In the genomic region with DNA sequence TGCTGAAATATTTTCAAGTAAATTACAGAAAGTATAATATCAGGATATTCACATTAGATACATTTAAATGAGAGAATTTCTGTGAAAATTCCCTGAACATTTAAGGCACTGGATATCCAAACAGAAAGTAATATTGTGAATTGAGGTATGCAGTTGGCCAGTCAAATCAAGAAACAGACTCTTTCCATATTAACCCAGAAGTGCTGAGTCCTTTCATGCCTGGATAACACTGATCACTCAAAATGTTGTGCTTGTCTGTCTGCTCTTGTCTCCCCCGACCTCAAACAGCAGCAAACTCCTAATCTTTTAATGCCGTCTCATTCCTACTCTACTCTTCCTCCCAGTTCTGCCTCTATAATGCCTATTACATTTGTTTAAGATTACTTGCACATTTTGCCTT, we compare ENCODE assay signal across 30 cellular contexts. TPM values are rescaled to one million over a fixed set of nuclear protein-coding genes. Genes with fewer than 3 reads are reported as not detected.
A peak's percentile ranks its signal among the peaks of the same experiment; 100 is the strongest.
DNase-seq lines count a peak whose midpoint lies in the region; ATAC-seq, FAIRE-seq and TF ChIP-seq lines count a peak whose summit lies in the region.
"Had no signal": no experiment of that assay in that cellular context is flagged by ENCODE, and none has a peak within 500 bp of the region (broad histone marks: within the 10 kb centered on the region; RNA-seq: fewer than 3 reads in every experiment).

No MANE protein-coding gene starts in this region.

- peaks cover 0 to 1% (median 0%) of the 10 kb centered on the region in 3 donors for H3K9me3 Mint-ChIP-seq in IgD-negative memory B cell
- H3K9me3 Mint-ChIP-seq: activated CD4-positive, alpha-beta T cell treated with anti-CD3 and anti-CD28 coated beads, Interleukin-2, amount 10 ng/mL, durations not matched to agents 7 days and 5 days; activated naive CD8-positive, alpha-beta T cell treated with anti-CD3 and anti-CD28 coated beads for 36 hours; activated T-helper 17 cell treated with anti-CD3 and anti-CD28 coated beads, Interleukin-2, amount 50 U/mL, for 72 hours; effector memory CD8-positive, alpha-beta T cell; nephron had no signal

- DNase-seq in GM06990 (ENCODE audit: extremely low read depth, insufficient read length) = peak; percentile 17
- DNase-seq in kidney = no peak
- DNase-seq in gastrocnemius medialis = no peak
- no peak for DNase-seq in AG08395 (ENCODE audit: low spot score)
- DNase-seq: activated CD4-positive, alpha-beta T cell treated with anti-CD3 and anti-CD28 coated beads, Interleukin-2, amount 10 ng/mL, durations not matched to agents 7 days and 5 days; activated naive CD8-positive, alpha-beta T cell treated with anti-CD3 and anti-CD28 coated beads for 36 hours; Calu3; effector memory CD8-positive, alpha-beta T cell; EL; HCEC 1CT; NCI-H1048; NCI-H1930; NCI-H345; NK-92 treated with Interleukin-12 subunit alpha and Interleukin-12 subunit beta, amount 100 ng/mL, for 24 hours; Peyer's patch; right lobe of liver; T-helper 2 cell; uterus had no signal

- TF ChIP-seq POLR2A in gastrocnemius medialis (IDR thresholded peaks at IDR 0.05) = no peak

- H3K4me1 Mint-ChIP-seq in IgD-negative memory B cell = peaks cover 54 to 60% (median 57%) of the 10 kb centered on the region in 3 donors
- H3K4me1 Mint-ChIP-seq: activated CD4-positive, alpha-beta T cell treated with anti-CD3 and anti-CD28 coated beads, Interleukin-2, amount 10 ng/mL, durations not matched to agents 7 days and 5 days; activated naive CD8-positive, alpha-beta T cell treated with anti-CD3 and anti-CD28 coated beads for 36 hours; activated T-helper 17 cell treated with anti-CD3 and anti-CD28 coated beads, Interleukin-2, amount 50 U/mL, for 72 hours had no signal

- peaks cover 14 to 22% of the 10 kb centered on the region in 2 donors for H3K4me1 ChIP-seq in kidney (ENCODE audit: control insufficient read depth in 1 of 2, insufficient read depth in 1 of 2, low read depth in 1 of 2, low read length in 2 of 2)
- no peaks in the 10 kb centered on the region for H3K4me1 ChIP-seq in gastrocnemius medialis
- H3K4me1 ChIP-seq: SJSA1, uterus had no signal

- TF ChIP-seq CTCF in GM06990 (IDR thresholded peaks at IDR 0.05; ENCODE audit: insufficient read depth, low read length, poor library complexity, severe bottlenecking) (no peak), kidney (IDR thresholded peaks at IDR 0.05; ENCODE audit: borderline replicate concordance, extremely low read depth, insufficient read depth) (no peak), gastrocnemius medialis (IDR thresholded peaks at IDR 0.05 in 4 of 5, conservative IDR thresholded peaks at IDR 0.05 in 1 of 5) (no peak)

- H3K4me3 ChIP-seq in GM06990 (replicated peaks; ENCODE audit: low read depth, low read length) = no peak overlapping the region
- H3K4me3 ChIP-seq in kidney (ENCODE audit: low read length in 2 of 2) = no peak overlapping the region
- H3K4me3 ChIP-seq in gastrocnemius medialis = no peak overlapping the region
- H3K4me3 ChIP-seq: BLaER1 treated with 17β-estradiol and CSF1 and Interleukin-3, amounts not matched to agents 10 nM and 100 nM; Peyer's patch; right lobe of liver; SJSA1; suprapubic skin; uterus had no signal

- no peak for FAIRE-seq in kidney (lab: Jason Lieb, UNC)
- FAIRE-seq: A204.1, HTR-8/SVneo had no signal

- H3K4me3 Mint-ChIP-seq in IgD-negative memory B cell = peak overlapping the region in 1 of 4 donors; percentile 34
- H3K4me3 Mint-ChIP-seq: activated CD4-positive, alpha-beta T cell treated with anti-CD3 and anti-CD28 coated beads, Interleukin-2, amount 10 ng/mL, durations not matched to agents 7 days and 5 days; activated naive CD8-positive, alpha-beta T cell treated with anti-CD3 and anti-CD28 coated beads for 36 hours; activated T-helper 17 cell treated with anti-CD3 and anti-CD28 coated beads, Interleukin-2, amount 50 U/mL, for 72 hours; effector memory CD8-positive, alpha-beta T cell; nephron had no signal

- H3K9me3 ChIP-seq in kidney (ENCODE audit: control insufficient read depth in 1 of 2, low read length in 2 of 2) (no peaks in the 10 kb centered on the region), gastrocnemius medialis (no peaks in the 10 kb centered on the region)
- H3K9me3 ChIP-seq: Peyer's patch, right lobe of liver, SJSA1, suprapubic skin, uterus had no signal

- peaks cover 6% of the 10 kb centered on the region for H3K36me3 Mint-ChIP-seq in IgD-negative memory B cell
- H3K36me3 Mint-ChIP-seq: activated naive CD8-positive, alpha-beta T cell treated with anti-CD3 and anti-CD28 coated beads for 36 hours had no signal

- H3K9ac ChIP-seq in kidney (ENCODE audit: low read length in 2 of 2) = no peak overlapping the region
- H3K9ac ChIP-seq: BLaER1 treated with 17β-estradiol and CSF1 and Interleukin-3, amounts not matched to agents 10 nM and 100 nM; parathyroid adenoma had no signal

- H3K27me3 ChIP-seq in GM06990 (replicated peaks; ENCODE audit: control insufficient read depth, insufficient read depth, low read length) (no peaks in the 10 kb centered on the region), gastrocnemius medialis (no peaks in the 10 kb centered on the region)
- H3K27me3 ChIP-seq: BLaER1 treated with 17β-estradiol and CSF1 and Interleukin-3, amounts not matched to agents 10 nM and 100 nM; Peyer's patch; right lobe of liver; SJSA1; suprapubic skin; uterus had no signal

- in situ Hi-C loops in gastrocnemius medialis (cut with MboI; ENCODE audit: low sequenced_read_pairs in 4 of 4) = no loop called here

- ATAC-seq in GM19328 (IDR thresholded peaks at IDR 0.05; ENCODE audit: unreplicated experiment) (peak; percentile 48), HG02852 (IDR thresholded peaks at IDR 0.05; ENCODE audit: unreplicated experiment) (peak; percentile 86), gastrocnemius medialis (no peak), HG03135 (IDR thresholded peaks at IDR 0.05; ENCODE audit: unreplicated experiment) (no peak)
- ATAC-seq: activated T-helper 17 cell treated with anti-CD3 and anti-CD28 coated beads, Interleukin-2, amount 50 U/mL, for 72 hours; effector memory CD8-positive, alpha-beta T cell had no signal

- H3K27ac ChIP-seq in kidney (ENCODE audit: low read depth in 2 of 2, low read length in 2 of 2) = no peak overlapping the region
- H3K27ac ChIP-seq in gastrocnemius medialis = no peak overlapping the region
- H3K27ac ChIP-seq: BLaER1 treated with 17β-estradiol and CSF1 and Interleukin-3, amounts not matched to agents 10 nM and 100 nM; parathyroid adenoma; right lobe of liver; SJSA1; suprapubic skin; uterus had no signal

- no peaks in the 10 kb centered on the region for H3K27me3 Mint-ChIP-seq in IgD-negative memory B cell
- H3K27me3 Mint-ChIP-seq: activated naive CD8-positive, alpha-beta T cell treated with anti-CD3 and anti-CD28 coated beads for 36 hours had no signal

- intact Hi-C loops in kidney (cut with DNase I) (no loop called here), gastrocnemius medialis (cut with DNase I; ENCODE audit: low total_unique reads) (no loop called here)

- H3K27ac Mint-ChIP-seq in IgD-negative memory B cell = peak overlapping the region; percentile 34 to 84 (median 81)
- H3K27ac Mint-ChIP-seq: activated CD4-positive, alpha-beta T cell treated with anti-CD3 and anti-CD28 coated beads, Interleukin-2, amount 10 ng/mL, durations not matched to agents 7 days and 5 days; activated naive CD8-positive, alpha-beta T cell treated with anti-CD3 and anti-CD28 coated beads for 36 hours; activated T-helper 17 cell treated with anti-CD3 and anti-CD28 coated beads, Interleukin-2, amount 50 U/mL, for 72 hours; effector memory CD8-positive, alpha-beta T cell; nephron had no signal

- H3K36me3 ChIP-seq in GM06990 (ENCODE audit: control insufficient read depth, insufficient read depth, low read length) (no peaks in the 10 kb centered on the region), kidney (ENCODE audit: control insufficient read depth in 1 of 2, insufficient read depth in 2 of 2, low read length in 2 of 2) (peaks cover 0 to 5% of the 10 kb centered on the region in 2 donors), gastrocnemius medialis (no peaks in the 10 kb centered on the region)
- H3K36me3 ChIP-seq: Peyer's patch, right lobe of liver, SJSA1, uterus had no signal

RNA-seq across cellular contexts. Expression of a gene that starts 51.2 kb away (rescaled TPM):
- polyA plus RNA-seq in IgD-negative memory B cell = 59.4 TPM
- total RNA-seq in kidney = 38.6 TPM
- polyA plus RNA-seq in kidney (ENCODE audit: insufficient read depth, low read depth, low replicate concordance) = 14.4 TPM
- total RNA-seq in gastrocnemius medialis = 1 to 10 TPM; 1.5 to 3.5 (median 2.2) TPM

Comparison
In these comparisons a context has a peak if more than half of its experiments do, and no peak if none do; other contexts are left out.
1. ATAC-seq: peak in GM19328 (single experiment) and HG02852 (single experiment); none in gastrocnemius medialis (0 of 2) and HG03135 (single experiment).